Comparison of ENCODE assay signal across 2 cellular contexts in genomic region chr15:68210409-68210756, GRCh38.
TF ChIP-seq lines count a peak whose summit lies in the region.

No MANE protein-coding gene starts in this region.

TF ChIP-seq in GM23338, 12 proteins besides CTCF, POLR2A, EP300 and RAD21:
- TF ChIP-seq JUNB (IDR thresholded peaks at IDR 0.05; ENCODE audit: unreplicated experiment), result no peak
- no peak for TF ChIP-seq ZNF331 (CRISPR knock-in tag; IDR thresholded peaks at IDR 0.05; ENCODE audit: low read depth)
- TF ChIP-seq NANOG (IDR thresholded peaks at IDR 0.05; ENCODE audit: borderline replicate concordance), result no peak

TF ChIP-seq in GM12878, 131 proteins besides CTCF, POLR2A, EP300 and RAD21:
- no peak for TF ChIP-seq JUND (IDR thresholded peaks at IDR 0.05; ENCODE audit: low read depth, low read length)
- TF ChIP-seq CUX1 (IDR thresholded peaks at IDR 0.05; ENCODE audit: insufficient replicate concordance, low read depth, low read length), result no peak
- no peak for TF ChIP-seq MEF2B (IDR thresholded peaks at IDR 0.05; ENCODE audit: partially characterized antibody, poor library complexity, severe bottlenecking)
- TF ChIP-seq WRNIP1 (IDR thresholded peaks at IDR 0.05; ENCODE audit: borderline replicate concordance, low read depth, low read length), result no peak
- no peak for TF ChIP-seq CBX5 (IDR thresholded peaks at IDR 0.05; ENCODE audit: low read depth)
- no peak for TF ChIP-seq TBL1XR1 (IDR thresholded peaks at IDR 0.05; ENCODE audit: low read depth, low read length)
- TF ChIP-seq ZNF384 (IDR thresholded peaks at IDR 0.05; ENCODE audit: borderline replicate concordance, low read depth, low read length), result no peak
- no peak for TF ChIP-seq NRF1 (conservative IDR thresholded peaks at IDR 0.05; ENCODE audit: low read depth, low read length)
- TF ChIP-seq TCF3 (IDR thresholded peaks at IDR 0.05; ENCODE audit: borderline replicate concordance, insufficient read depth, low read depth, low read length), result no peak
- TF ChIP-seq SIN3A (IDR thresholded peaks at IDR 0.05; ENCODE audit: low read depth, low read length), result no peak
- no peak for TF ChIP-seq IRF4 (IDR thresholded peaks at IDR 0.05; ENCODE audit: low read depth, low read length)
